1 cellular context compared by ENCODE assay signal in the genomic region with DNA sequence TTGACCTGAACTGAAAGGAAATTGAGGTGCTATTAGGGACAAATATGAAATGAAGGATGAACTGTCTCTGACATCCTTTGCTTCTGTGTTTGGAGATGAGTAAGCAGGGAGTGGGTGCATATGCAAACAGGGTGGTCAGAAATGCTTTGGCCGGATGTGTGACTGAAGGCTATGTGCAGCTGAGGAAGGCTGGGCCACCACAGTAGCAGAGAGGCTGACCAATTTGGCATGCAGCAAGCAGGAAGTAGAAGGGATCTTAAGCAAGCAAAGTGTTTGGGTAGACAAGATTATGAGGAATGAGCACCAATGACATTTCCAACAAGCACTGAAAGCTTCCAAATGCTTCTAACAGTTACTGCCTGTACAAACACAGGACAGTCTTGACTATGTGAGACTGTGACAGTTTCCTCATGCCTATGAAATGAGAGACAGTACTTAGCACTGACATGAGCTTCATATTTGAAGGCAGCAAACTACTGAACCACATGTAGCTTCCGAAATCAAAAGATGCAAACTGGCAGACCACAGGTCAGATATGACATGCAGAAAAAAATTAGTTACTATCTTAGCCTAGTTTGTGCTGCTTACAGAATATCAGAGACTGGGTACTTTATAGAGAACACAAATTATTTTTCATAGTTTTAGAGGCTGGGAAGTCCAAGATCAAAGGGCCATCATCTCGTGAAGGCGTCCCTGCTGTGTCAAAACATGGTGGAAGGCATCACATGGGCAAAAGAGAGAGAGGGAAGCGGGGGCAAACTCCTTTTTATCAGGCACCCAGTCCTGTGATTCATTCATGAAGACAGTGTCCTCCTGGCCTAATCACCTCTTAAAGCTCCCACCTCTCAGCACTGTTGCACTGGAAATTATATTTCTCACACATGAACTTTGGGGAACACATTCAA.
TF ChIP-seq lines count a peak whose summit lies in the region.

No MANE protein-coding gene starts in this region.

TF ChIP-seq in IMR-90, 13 proteins besides CTCF, POLR2A, EP300 and RAD21:
- peak; percentile 65; the same call in 1 of the 2 replicates for TF ChIP-seq FOS (IDR thresholded peaks at IDR 0.05; ENCODE audit: low read depth, low read length)
- no peak for TF ChIP-seq MAZ (IDR thresholded peaks at IDR 0.05; ENCODE audit: borderline replicate concordance, low read depth, low read length)
- TF ChIP-seq BHLHE40 (IDR thresholded peaks at IDR 0.05; ENCODE audit: low read depth, low read length) = peak; percentile 57; the same call in 1 of the 2 replicates
- no peak for TF ChIP-seq CHD1 (IDR thresholded peaks at IDR 0.05; ENCODE audit: low read depth, low read length)
- TF ChIP-seq, protein P1, sequence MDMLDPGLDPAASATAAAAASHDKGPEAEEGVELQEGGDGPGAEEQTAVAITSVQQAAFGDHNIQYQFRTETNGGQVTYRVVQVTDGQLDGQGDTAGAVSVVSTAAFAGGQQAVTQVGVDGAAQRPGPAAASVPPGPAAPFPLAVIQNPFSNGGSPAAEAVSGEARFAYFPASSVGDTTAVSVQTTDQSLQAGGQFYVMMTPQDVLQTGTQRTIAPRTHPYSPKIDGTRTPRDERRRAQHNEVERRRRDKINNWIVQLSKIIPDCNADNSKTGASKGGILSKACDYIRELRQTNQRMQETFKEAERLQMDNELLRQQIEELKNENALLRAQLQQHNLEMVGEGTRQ (IDR thresholded peaks at IDR 0.05; ENCODE audit: low read depth, low read length) = 0 out of 2 replicates have a peak, but pooled peaks have one; percentile 35
- no peak for TF ChIP-seq RFX5 (IDR thresholded peaks at IDR 0.05; ENCODE audit: low read depth, low read length)
- TF ChIP-seq, protein P2, sequence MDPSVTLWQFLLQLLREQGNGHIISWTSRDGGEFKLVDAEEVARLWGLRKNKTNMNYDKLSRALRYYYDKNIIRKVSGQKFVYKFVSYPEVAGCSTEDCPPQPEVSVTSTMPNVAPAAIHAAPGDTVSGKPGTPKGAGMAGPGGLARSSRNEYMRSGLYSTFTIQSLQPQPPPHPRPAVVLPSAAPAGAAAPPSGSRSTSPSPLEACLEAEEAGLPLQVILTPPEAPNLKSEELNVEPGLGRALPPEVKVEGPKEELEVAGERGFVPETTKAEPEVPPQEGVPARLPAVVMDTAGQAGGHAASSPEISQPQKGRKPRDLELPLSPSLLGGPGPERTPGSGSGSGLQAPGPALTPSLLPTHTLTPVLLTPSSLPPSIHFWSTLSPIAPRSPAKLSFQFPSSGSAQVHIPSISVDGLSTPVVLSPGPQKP (IDR thresholded peaks at IDR 0.05; ENCODE audit: borderline replicate concordance, low read depth, low read length) = no peak
- 0 out of 2 replicates have a peak, but pooled peaks have one; percentile 11 for TF ChIP-seq NFE2L2 (IDR thresholded peaks at IDR 0.05; ENCODE audit: low read depth, low read length)
- TF ChIP-seq RCOR1 (IDR thresholded peaks at IDR 0.05; ENCODE audit: insufficient replicate concordance, low read length) = peak; percentile 47
- no peak for TF ChIP-seq SMC3 (IDR thresholded peaks at IDR 0.05; ENCODE audit: low read depth, low read length)
- TF ChIP-seq CEBPB (IDR thresholded peaks at IDR 0.05; ENCODE audit: low read depth, low read length) = peak; percentile 73
- no peak; the same call in 1 of the 2 replicates for TF ChIP-seq MAFK (IDR thresholded peaks at IDR 0.05; ENCODE audit: low read depth, low read length)
- TF ChIP-seq MXI1 (IDR thresholded peaks at IDR 0.05; ENCODE audit: borderline replicate concordance, low read depth, low read length) = no peak
